Comparison of ENCODE assay signal across 21 cellular contexts in the genomic region with DNA sequence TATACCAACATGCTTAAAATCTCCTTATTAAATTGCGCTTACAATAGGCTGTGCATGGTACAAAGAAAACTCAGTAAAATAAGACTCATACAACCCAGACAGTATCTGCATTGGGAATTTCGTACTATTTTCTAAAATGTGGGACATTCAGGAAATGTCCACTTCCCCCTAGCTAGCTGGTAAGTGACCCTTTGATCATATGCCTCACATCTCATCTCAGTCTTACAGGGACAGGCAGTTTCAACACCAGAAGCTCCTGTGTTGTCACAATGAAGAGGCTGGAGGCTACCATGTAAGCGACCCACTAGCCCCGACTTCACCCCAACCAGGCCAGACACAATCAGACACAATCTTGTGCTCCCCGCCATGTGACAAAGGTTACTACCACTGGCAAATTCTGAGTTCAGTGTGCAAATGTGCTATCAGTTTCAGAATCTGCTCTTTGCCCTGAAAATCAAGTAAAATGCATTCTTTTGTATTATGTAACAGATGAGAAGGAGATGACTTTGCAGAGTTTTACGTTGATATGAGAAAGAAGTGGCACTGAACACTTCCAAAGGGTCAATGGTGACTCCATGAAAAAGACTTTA. TPM values are rescaled to one million over a fixed set of nuclear protein-coding genes. Genes with fewer than 3 reads are reported as not detected.
DNase-seq lines count a peak whose midpoint lies in the region; ATAC-seq and TF ChIP-seq lines count a peak whose summit lies in the region.
"Had no signal": no experiment of that assay in that cellular context is flagged by ENCODE, and none has a peak within 500 bp of the region (broad histone marks: within the 10 kb centered on the region; RNA-seq: fewer than 3 reads in every experiment).

No MANE protein-coding gene starts in this region.

- H3K4me1 Mint-ChIP-seq in CD8-positive, alpha-beta T cell (ENCODE audit: low read depth): peaks cover 37% of the 10 kb centered on the region
- H3K4me1 Mint-ChIP-seq in type B pancreatic cell (ENCODE audit: unreplicated experiment): peaks cover 41% of the 10 kb centered on the region

- H3K4me3 ChIP-seq in CD8-positive, alpha-beta T cell (ENCODE audit: low read depth, low read length): no peak overlapping the region
- H3K4me3 ChIP-seq in PC-9: no peak overlapping the region
- H3K4me3 ChIP-seq: gastroesophageal sphincter, SJCRH30 had no signal

- no peak overlapping the region for H3K4me3 Mint-ChIP-seq in CD8-positive, alpha-beta T cell
- H3K4me3 Mint-ChIP-seq in type B pancreatic cell: no peak overlapping the region
- H3K4me3 Mint-ChIP-seq: IgD-negative memory B cell; stimulated activated naive B cell treated with anti-CD40 and anti-IgM and Interleukin-4, amounts not matched to agents 10 μg/mL and 1 μg/mL and 100 μg/mL, for 72 hours had no signal

- POLR2A ChIA-PET in CD8-positive, alpha-beta T cell (lab: Charles Lee): interaction anchor here (0.6 kb wide), 2 partner anchors 10 to 24 kb away, joined by 3 read pairs; no protein-coding TSS in a partner anchor
- POLR2A ChIA-PET in PC-9 (lab: Charles Lee; ENCODE audit: unreplicated experiment): no interaction called here

- no peaks in the 10 kb centered on the region; the same call in 1 of the 2 replicates for H3K9me2 ChIP-seq in PC-9 (ENCODE audit: insufficient read depth)

- H3K27me3 ChIP-seq in CD8-positive, alpha-beta T cell (ENCODE audit: insufficient read depth, low read length): no peaks in the 10 kb centered on the region
- H3K27me3 ChIP-seq in PC-9 (ENCODE audit: insufficient read depth, low read depth): no peaks in the 10 kb centered on the region
- H3K27me3 ChIP-seq: gastroesophageal sphincter, SJCRH30 had no signal

- no peak for ATAC-seq in CD8-positive, alpha-beta T cell
- peak; percentile 49 for ATAC-seq in left colon
- ATAC-seq: activated naive CD4-positive, alpha-beta T cell treated with anti-CD3 and anti-CD28 coated beads, Interleukin-2, amount 50 U/mL, for 72 hours; gastroesophageal sphincter; sciatic nerve; stimulated activated naive B cell treated with anti-CD40 and anti-IgM and Interleukin-4, amounts not matched to agents 10 μg/mL and 1 μg/mL and 100 μg/mL, for 72 hours had no signal

- H4K20me1 ChIP-seq in PC-9 (ENCODE audit: insufficient read depth): no peaks in the 10 kb centered on the region

- no peak overlapping the region for H3K27ac ChIP-seq in CD8-positive, alpha-beta T cell (ENCODE audit: low read depth, low read length)
- H3K27ac ChIP-seq in PC-9: peak overlapping the region; percentile 69
- H3K27ac ChIP-seq: gastroesophageal sphincter, SJCRH30 had no signal

- H3K9me3 ChIP-seq in CD8-positive, alpha-beta T cell (ENCODE audit: low read length): no peaks in the 10 kb centered on the region
- no peaks in the 10 kb centered on the region for H3K9me3 ChIP-seq in PC-9 (ENCODE audit: insufficient read depth, low read depth)
- H3K9me3 ChIP-seq: gastroesophageal sphincter, SJCRH30 had no signal

- H3K36me3 Mint-ChIP-seq in CD8-positive, alpha-beta T cell: no peaks in the 10 kb centered on the region
- peaks cover 26% of the 10 kb centered on the region for H3K36me3 Mint-ChIP-seq in type B pancreatic cell
- H3K36me3 Mint-ChIP-seq: activated naive CD4-positive, alpha-beta T cell treated with anti-CD3 and anti-CD28 coated beads, Interleukin-2, amount 50 U/mL, for 72 hours had no signal

- H3K79me2 ChIP-seq in PC-9 (ENCODE audit: low read depth): peaks cover 13% of the 10 kb centered on the region; the same call in 1 of the 2 replicates

- DNase-seq in CD8-positive, alpha-beta T cell: no peak
- DNase-seq in PC-9: peak in 1 of 2 experiments; percentile 53
- DNase-seq in left colon: no peak
- DNase-seq in type B pancreatic cell (ENCODE audit: extremely low spot score, unreplicated experiment): no peak
- no peak for DNase-seq in NCI-H446 (lab: John Stamatoyannopoulos, UW)
- DNase-seq in NCI-H774 (lab: John Stamatoyannopoulos, UW): no peak
- no peak for DNase-seq in T-helper 1 cell
- DNase-seq: activated CD4-positive, alpha-beta T cell treated with anti-CD3 and anti-CD28 coated beads, Interleukin-2, amount 50 U/mL, for 4 hours; activated CD8-positive, alpha-beta memory T cell treated with anti-CD3 and anti-CD28 coated beads, Interleukin-2, amount 50 U/mL, for 4 hours; anterior cingulate cortex; GDM1; NCI-H1105; NCI-H187 treated with DMSO at 0.1 percent for 48 hours; NCI-H526 treated with DMSO at 0.1 percent for 48 hours; SJCRH30; stimulated activated naive B cell treated with anti-CD40 and anti-IgM and Interleukin-4, amounts not matched to agents 10 μg/mL and 1 μg/mL and 100 μg/mL, for 72 hours had no signal

- BruUV-seq in PC-9 (replicated peaks; lab: Mats Ljungman, UMichigan): no TSS peak

- intact Hi-C loops in CD8-positive, alpha-beta T cell (cut with DNase I, micrococcal nuclease): no loop called here
- intact Hi-C loops in PC-9 (cut with micrococcal nuclease; ENCODE audit: unreplicated experiment): no loop called here
- intact Hi-C loops in left colon (cut with DNase I, micrococcal nuclease): no loop called here

- no peak for TF ChIP-seq CTCF in CD8-positive, alpha-beta T cell (IDR thresholded peaks at IDR 0.05)
- TF ChIP-seq CTCF in PC-9 (conservative IDR thresholded peaks at IDR 0.05) (no peak), type B pancreatic cell (conservative IDR thresholded peaks at IDR 0.05) (no peak)

- CTCF ChIA-PET in CD8-positive, alpha-beta T cell (lab: Charles Lee): no interaction called here
- CTCF ChIA-PET in PC-9 (lab: Charles Lee): no interaction called here

- H3K27me3 Mint-ChIP-seq in CD8-positive, alpha-beta T cell (ENCODE audit: low read depth): no peaks in the 10 kb centered on the region
- H3K27me3 Mint-ChIP-seq in type B pancreatic cell: no peaks in the 10 kb centered on the region
- H3K27me3 Mint-ChIP-seq: IgD-negative memory B cell; progenitor cell of endocrine pancreas; stimulated activated naive B cell treated with anti-CD40 and anti-IgM and Interleukin-4, amounts not matched to agents 10 μg/mL and 1 μg/mL and 100 μg/mL, for 72 hours had no signal

- H3K4me1 ChIP-seq in CD8-positive, alpha-beta T cell (ENCODE audit: insufficient read depth, low read length): peaks cover 12% of the 10 kb centered on the region
- H3K4me1 ChIP-seq in PC-9 (replicated peaks; ENCODE audit: insufficient read depth): peaks cover 23% of the 10 kb centered on the region
- H3K4me1 ChIP-seq: gastroesophageal sphincter had no signal

- no peak overlapping the region for H2AFZ ChIP-seq in PC-9

- peak overlapping the region; percentile 57 for H3K27ac Mint-ChIP-seq in CD8-positive, alpha-beta T cell
- peak overlapping the region; percentile 68 for H3K27ac Mint-ChIP-seq in type B pancreatic cell
- H3K27ac Mint-ChIP-seq: activated naive CD4-positive, alpha-beta T cell treated with anti-CD3 and anti-CD28 coated beads, Interleukin-2, amount 50 U/mL, for 72 hours; progenitor cell of endocrine pancreas; stimulated activated naive B cell treated with anti-CD40 and anti-IgM and Interleukin-4, amounts not matched to agents 10 μg/mL and 1 μg/mL and 100 μg/mL, for 72 hours had no signal

- no peaks in the 10 kb centered on the region for H3K36me3 ChIP-seq in CD8-positive, alpha-beta T cell (ENCODE audit: insufficient read depth, low read length)
- no peaks in the 10 kb centered on the region for H3K36me3 ChIP-seq in PC-9 (ENCODE audit: low read depth)
- H3K36me3 ChIP-seq: gastroesophageal sphincter, SJCRH30 had no signal

- H3F3A ChIP-seq in PC-9 (ENCODE audit: insufficient read depth, low read depth): peaks cover 4% of the 10 kb centered on the region; the same call in 1 of the 2 replicates

- peak overlapping the region; percentile 35; the same call in 1 of the 2 replicates for H3K4me2 ChIP-seq in PC-9

- no peaks in the 10 kb centered on the region for H3K9me3 Mint-ChIP-seq in CD8-positive, alpha-beta T cell
- no peaks in the 10 kb centered on the region for H3K9me3 Mint-ChIP-seq in type B pancreatic cell
- H3K9me3 Mint-ChIP-seq: activated naive CD4-positive, alpha-beta T cell treated with anti-CD3 and anti-CD28 coated beads, Interleukin-2, amount 50 U/mL, for 72 hours; IgD-negative memory B cell; stimulated activated naive B cell treated with anti-CD40 and anti-IgM and Interleukin-4, amounts not matched to agents 10 μg/mL and 1 μg/mL and 100 μg/mL, for 72 hours had no signal

RNA-seq across cellular contexts. Expression of a gene that starts 56.9 kb away (rescaled TPM):
- under 1 TPM; 0.57 to 0.78 TPM for total RNA-seq in CD8-positive, alpha-beta T cell
- total RNA-seq in PC-9 (2021): 2.2 and 3.3 TPM in 2 replicates
- total RNA-seq in left colon: 10 to 100 TPM; 13.7 to 34.9 TPM
- total RNA-seq in type B pancreatic cell (ENCODE audit: low replicate concordance): 18.3 and 42.1 TPM in 2 replicates

RNA-seq across cellular contexts. Expression of a gene that starts 57.4 kb away (rescaled TPM):
- 1 to 10 TPM; 1.8 to 2.4 TPM for total RNA-seq in CD8-positive, alpha-beta T cell
- total RNA-seq in PC-9 (2021): 22.6 and 24.9 TPM in 2 replicates
- 10 to 100 TPM; 47.3 to 48.8 TPM for total RNA-seq in left colon
- 63.6 and 75.9 TPM in 2 replicates for total RNA-seq in type B pancreatic cell (ENCODE audit: low replicate concordance)
